ENCODE assay signal across 8 cellular contexts in genomic region chr2:121648206-121648605, GRCh38. TPM values are rescaled to one million over a fixed set of nuclear protein-coding genes. Genes with fewer than 3 reads are reported as not detected.
DNase-seq lines count a peak whose midpoint lies in the region; ATAC-seq lines count a peak whose summit lies in the region.

No MANE protein-coding gene starts in this region.

- peak overlapping the region; percentile 99 for H3K27ac Mint-ChIP-seq in dendritic cell treated with granulocyte-macrophage colony-stimulating factor and Interleukin-4, amounts not matched to agents 40 ng/mL and 50 ng/mL, for 4 days
- H3K27ac Mint-ChIP-seq in natural killer cell treated with Interleukin-12 subunit alpha and Interleukin-12 subunit beta and Interleukin-15 and Interleukin-18, amount 100 ng/mL, for 72 hours = peak overlapping the region; percentile 96 to 98

- DNase-seq in NOMO-1 treated with DMSO at 0.1 percent for 48 hours (lab: John Stamatoyannopoulos, UW; ENCODE audit: unreplicated experiment) (peak; percentile 4), NOMO-1 (lab: John Stamatoyannopoulos, UW; ENCODE audit: unreplicated experiment in 2 of 2) (no peak), NCI-H146 treated with DMSO at 0.1 percent for 48 hours (lab: John Stamatoyannopoulos, UW; ENCODE audit: unreplicated experiment) (peak; percentile 35), NCI-H774 (lab: John Stamatoyannopoulos, UW) (no peak), T-helper 9 cell (no peak), SHP77 (lab: John Stamatoyannopoulos, UW) (no peak)
- no peak for DNase-seq in natural killer cell treated with Interleukin-12 subunit alpha and Interleukin-12 subunit beta and Interleukin-15 and Interleukin-18, amount 100 ng/mL, for 72 hours (ENCODE audit: low spot score)

- H3K4me3 Mint-ChIP-seq in dendritic cell treated with granulocyte-macrophage colony-stimulating factor and Interleukin-4, amounts not matched to agents 40 ng/mL and 50 ng/mL, for 4 days = peak overlapping the region; percentile 89
- peak overlapping the region; percentile 96 for H3K4me3 Mint-ChIP-seq in natural killer cell treated with Interleukin-12 subunit alpha and Interleukin-12 subunit beta and Interleukin-15 and Interleukin-18, amount 100 ng/mL, for 72 hours

- peaks cover 61% of the 10 kb centered on the region for H3K4me1 Mint-ChIP-seq in dendritic cell treated with granulocyte-macrophage colony-stimulating factor and Interleukin-4, amounts not matched to agents 40 ng/mL and 50 ng/mL, for 4 days (ENCODE audit: low read depth)
- H3K4me1 Mint-ChIP-seq in natural killer cell treated with Interleukin-12 subunit alpha and Interleukin-12 subunit beta and Interleukin-15 and Interleukin-18, amount 100 ng/mL, for 72 hours (ENCODE audit: low read depth in 2 of 2) = peaks cover 45 to 51% of the 10 kb centered on the region in 2 donors

- H3K27me3 Mint-ChIP-seq in dendritic cell treated with granulocyte-macrophage colony-stimulating factor and Interleukin-4, amounts not matched to agents 40 ng/mL and 50 ng/mL, for 4 days = no peaks in the 10 kb centered on the region
- H3K27me3 Mint-ChIP-seq in natural killer cell treated with Interleukin-12 subunit alpha and Interleukin-12 subunit beta and Interleukin-15 and Interleukin-18, amount 100 ng/mL, for 72 hours = no peaks in the 10 kb centered on the region

- H3K36me3 Mint-ChIP-seq in dendritic cell treated with granulocyte-macrophage colony-stimulating factor and Interleukin-4, amounts not matched to agents 40 ng/mL and 50 ng/mL, for 4 days (ENCODE audit: low read depth) = peaks cover 29% of the 10 kb centered on the region
- peaks cover 10% of the 10 kb centered on the region for H3K36me3 Mint-ChIP-seq in natural killer cell treated with Interleukin-12 subunit alpha and Interleukin-12 subunit beta and Interleukin-15 and Interleukin-18, amount 100 ng/mL, for 72 hours

- H3K9me3 Mint-ChIP-seq in dendritic cell treated with granulocyte-macrophage colony-stimulating factor and Interleukin-4, amounts not matched to agents 40 ng/mL and 50 ng/mL, for 4 days = no peaks in the 10 kb centered on the region
- no peaks in the 10 kb centered on the region for H3K9me3 Mint-ChIP-seq in natural killer cell treated with Interleukin-12 subunit alpha and Interleukin-12 subunit beta and Interleukin-15 and Interleukin-18, amount 100 ng/mL, for 72 hours

- intact Hi-C loops in dendritic cell treated with granulocyte-macrophage colony-stimulating factor and Interleukin-4, amounts not matched to agents 40 ng/mL and 50 ng/mL, for 4 days (cut with micrococcal nuclease) = loop anchor here (2.0 to 5.0 kb wide), 2 partner anchors 36 to 117 kb away; partner anchors contain the start of gene RNU4ATAC

- no peak for ATAC-seq in natural killer cell treated with Interleukin-12 subunit alpha and Interleukin-12 subunit beta and Interleukin-15 and Interleukin-18, amount 100 ng/mL, for 72 hours

RNA-seq across cellular contexts. Expression of gene CLASP1, which starts 1.1 kb away (rescaled TPM):
- total RNA-seq in natural killer cell treated with Interleukin-12 subunit alpha and Interleukin-12 subunit beta and Interleukin-15 and Interleukin-18, amount 100 ng/mL, for 72 hours = 100 to 1,000 TPM in 1 of 2 donors, 10 to 100 TPM in 1; 88.6 to 121 TPM

Comparison
In these comparisons a context has a peak if more than half of its experiments do, and no peak if none do; other contexts are left out.
1. DNase-seq: peak in NOMO-1 treated with DMSO at 0.1 percent for 48 hours (single experiment) and NCI-H146 treated with DMSO at 0.1 percent for 48 hours (single experiment); none in NOMO-1 (0 of 2), natural killer cell treated with Interleukin-12 subunit alpha and Interleukin-12 subunit beta and Interleukin-15 and Interleukin-18, amount 100 ng/mL, for 72 hours (single experiment), NCI-H774 (single experiment), T-helper 9 cell (single experiment) and SHP77 (0 of 2).